Comparison of ENCODE assay signal across 16 cellular contexts in genomic region chr9:118954822-118955221, GRCh38.
"Had no signal": no experiment of that assay in that cellular context is flagged by ENCODE, and none has a peak within 500 bp of the region (broad histone marks: within the 10 kb centered on the region; RNA-seq: fewer than 3 reads in every experiment).

No MANE protein-coding gene starts in this region.

- DNase-seq: IMR-90, Karpas-422, KG1, MG63, NCI-H1092, NCI-H1105 treated with DMSO at 0.1 percent for 48 hours, NCI-H1417 treated with DMSO at 0.1 percent for 48 hours, NCI-H146, NCI-H1694 treated with DMSO at 0.1 percent for 48 hours, NCI-H1930, NCI-H2081, NCI-H2107, NCI-H526, SHP77, T-helper 2 cell had no signal

- ATAC-seq: HepG2 had no signal
